ENCODE assay signal across 12 cellular contexts in the genomic region with DNA sequence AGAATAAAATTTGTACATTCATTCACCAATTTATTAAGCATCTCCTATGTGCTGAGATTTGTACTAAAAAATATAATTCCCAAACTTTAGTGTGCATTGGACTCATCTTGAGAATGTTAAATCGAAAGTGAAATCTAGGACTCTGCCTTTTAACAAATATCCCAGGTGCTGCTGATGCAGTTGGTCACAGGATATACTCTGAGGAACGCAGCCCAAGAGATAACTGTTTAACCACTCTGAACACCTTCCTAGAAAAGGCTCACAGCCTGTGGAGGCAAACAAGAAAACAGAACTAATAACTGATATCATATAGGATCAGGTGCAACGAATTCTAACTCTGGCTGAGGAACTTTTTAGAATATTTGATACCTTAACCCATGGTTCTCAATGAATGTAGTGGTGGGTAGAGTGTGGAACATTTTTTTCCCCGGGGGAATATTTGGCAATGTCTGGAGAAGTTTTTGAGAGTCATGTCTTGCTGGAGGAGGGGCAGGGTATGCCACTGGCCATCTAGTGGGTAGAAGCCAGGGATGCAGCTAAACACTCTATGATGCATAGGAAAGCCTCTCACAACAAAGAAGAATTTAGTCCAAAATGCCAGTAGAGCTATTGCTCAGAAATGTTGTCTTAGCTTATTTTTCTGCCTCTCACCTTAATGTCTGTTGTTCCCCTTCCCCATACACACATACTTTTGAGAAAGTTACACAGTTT.
DNase-seq lines count a peak whose midpoint lies in the region; ATAC-seq and TF ChIP-seq lines count a peak whose summit lies in the region.
"Had no signal": no experiment of that assay in that cellular context is flagged by ENCODE, and none has a peak within 500 bp of the region (broad histone marks: within the 10 kb centered on the region; RNA-seq: fewer than 3 reads in every experiment).

No MANE protein-coding gene starts in this region.

- H2AFZ ChIP-seq in MM.1S (ENCODE audit: low read length): no peak overlapping the region

- H3F3A ChIP-seq in MM.1S (ENCODE audit: insufficient read depth, low read length): peaks cover 6% of the 10 kb centered on the region; the same call in 1 of the 2 replicates

- peak overlapping the region; percentile 14; the same call in 1 of the 2 replicates for H3K27ac ChIP-seq in MM.1S (ENCODE audit: low read length)
- H3K27ac ChIP-seq: SJSA1 had no signal

- H3K36me3 ChIP-seq in MM.1S (replicated peaks; ENCODE audit: insufficient read depth, low read length): no peaks in the 10 kb centered on the region

- H3K4me3 ChIP-seq in MM.1S (ENCODE audit: low read length) (no peak overlapping the region), astrocyte of the spinal cord (ENCODE audit: low read depth, low read length) (no peak overlapping the region)
- H3K4me3 ChIP-seq: SJSA1 had no signal

- intact Hi-C loops in activated CD4-positive, alpha-beta T cell treated with anti-CD3 and anti-CD28 coated beads for 36 hours (cut with DNase I, micrococcal nuclease): no loop called here

- no peaks in the 10 kb centered on the region for H3K9me3 ChIP-seq in MM.1S (replicated peaks; ENCODE audit: insufficient read depth, low read length)
- H3K9me3 ChIP-seq: SJSA1 had no signal

- peaks cover 10% of the 10 kb centered on the region for H3K4me1 ChIP-seq in MM.1S (ENCODE audit: low read length)
- H3K4me1 ChIP-seq: SJSA1 had no signal

- H3K9me2 ChIP-seq in MM.1S (replicated peaks; ENCODE audit: insufficient read depth, low read length): no peaks in the 10 kb centered on the region

- ATAC-seq in activated CD4-positive, alpha-beta T cell treated with anti-CD3 and anti-CD28 coated beads for 36 hours: peak; percentile 47

- in situ Hi-C loops in astrocyte of the spinal cord (cut with HindIII; ENCODE audit: low sequenced_read_pairs): no loop called here

- no peak overlapping the region for H3K27ac Mint-ChIP-seq in activated CD4-positive, alpha-beta T cell treated with anti-CD3 and anti-CD28 coated beads for 36 hours
- H3K27ac Mint-ChIP-seq in progenitor cell of endocrine pancreas (peak overlapping the region; percentile 17), mesothelial cell of epicardium (no peak overlapping the region)
- H3K27ac Mint-ChIP-seq: nephron had no signal

- CTCF ChIA-PET in activated CD4-positive, alpha-beta T cell treated with anti-CD3 and anti-CD28 coated beads for 36 hours (lab: Charles Lee): interaction anchor here (0.6 to 0.7 kb wide), 2 partner anchors 12 to 1321 kb away, joined by 3 read pairs; no protein-coding TSS in a partner anchor

- no peak overlapping the region for H3K9ac ChIP-seq in MM.1S (ENCODE audit: low read length)

- H3K79me2 ChIP-seq in MM.1S (ENCODE audit: low read length): no peaks in the 10 kb centered on the region

- H3K9me3 Mint-ChIP-seq in activated CD4-positive, alpha-beta T cell treated with anti-CD3 and anti-CD28 coated beads for 36 hours (ENCODE audit: low read depth): no peaks in the 10 kb centered on the region
- H3K9me3 Mint-ChIP-seq in progenitor cell of endocrine pancreas (ENCODE audit: low read depth): peaks cover 10% of the 10 kb centered on the region
- peaks cover 9% of the 10 kb centered on the region for H3K9me3 Mint-ChIP-seq in mesothelial cell of epicardium

- no peaks in the 10 kb centered on the region for H3K27me3 ChIP-seq in MM.1S (replicated peaks; ENCODE audit: insufficient read depth, low read length)
- H3K27me3 ChIP-seq: SJSA1 had no signal

- POLR2A ChIA-PET in activated CD4-positive, alpha-beta T cell treated with anti-CD3 and anti-CD28 coated beads for 36 hours (lab: Charles Lee): no interaction called here

- peak; percentile 24 for TF ChIP-seq CTCF in MM.1S (IDR thresholded peaks at IDR 0.05; ENCODE audit: low read length)
- TF ChIP-seq CTCF in astrocyte of the spinal cord (IDR thresholded peaks at IDR 0.05; ENCODE audit: low read depth, low read length): peak; percentile 20
- no peak for TF ChIP-seq CTCF in progenitor cell of endocrine pancreas (IDR thresholded peaks at IDR 0.05; ENCODE audit: unreplicated experiment)
- no peak for TF ChIP-seq CTCF in mesothelial cell of epicardium (IDR thresholded peaks at IDR 0.05; ENCODE audit: unreplicated experiment)

- peaks cover 12% of the 10 kb centered on the region for H3K36me3 Mint-ChIP-seq in activated CD4-positive, alpha-beta T cell treated with anti-CD3 and anti-CD28 coated beads for 36 hours (ENCODE audit: low read depth)
- H3K36me3 Mint-ChIP-seq in progenitor cell of endocrine pancreas (ENCODE audit: insufficient read depth) (peaks cover 12% of the 10 kb centered on the region), mesothelial cell of epicardium (peaks cover 14% of the 10 kb centered on the region)

- peaks cover 23% of the 10 kb centered on the region for H3K4me1 Mint-ChIP-seq in activated CD4-positive, alpha-beta T cell treated with anti-CD3 and anti-CD28 coated beads for 36 hours
- H3K4me1 Mint-ChIP-seq in progenitor cell of endocrine pancreas (ENCODE audit: low read depth): peaks cover 7% of the 10 kb centered on the region
- H3K4me1 Mint-ChIP-seq in mesothelial cell of epicardium: no peaks in the 10 kb centered on the region
- H3K4me1 Mint-ChIP-seq: nephron had no signal

- no peaks in the 10 kb centered on the region for H4K20me1 ChIP-seq in MM.1S (ENCODE audit: insufficient read depth, low read length)

- peak overlapping the region; percentile 41 for H3K4me2 ChIP-seq in MM.1S (ENCODE audit: low read depth, low read length)

- no peak overlapping the region for H3K4me3 Mint-ChIP-seq in activated CD4-positive, alpha-beta T cell treated with anti-CD3 and anti-CD28 coated beads for 36 hours
- H3K4me3 Mint-ChIP-seq in progenitor cell of endocrine pancreas (ENCODE audit: low read depth): no peak overlapping the region
- H3K4me3 Mint-ChIP-seq in mesothelial cell of epicardium: no peak overlapping the region
- H3K4me3 Mint-ChIP-seq: nephron had no signal

- DNase-seq in activated CD4-positive, alpha-beta T cell treated with anti-CD3 and anti-CD28 coated beads for 36 hours: no peak
- DNase-seq in activated CD4-positive, alpha-beta T cell treated with anti-CD3 and anti-CD28 coated beads, Interleukin-2, amount 50 U/mL, for 48 hours: no peak
- peak; percentile 62 for DNase-seq in MM.1S
- no peak for DNase-seq in astrocyte of the spinal cord (ENCODE audit: low read depth, low spot score)
- no peak for DNase-seq in progenitor cell of endocrine pancreas (ENCODE audit: low spot score, unreplicated experiment)
- no peak for DNase-seq in mesothelial cell of epicardium (ENCODE audit: low spot score in 2 of 2, unreplicated experiment in 2 of 2)
- DNase-seq in NCI-H2196 (lab: John Stamatoyannopoulos, UW; ENCODE audit: unreplicated experiment): no peak
- no peak for DNase-seq in NCI-H146 treated with DMSO at 0.1 percent for 48 hours (lab: John Stamatoyannopoulos, UW; ENCODE audit: unreplicated experiment)
- DNase-seq: activated effector memory CD4-positive, alpha-beta T cell treated with Interleukin-2 at 50 U/mL for 16 hours; foreskin melanocyte had no signal

- no peaks in the 10 kb centered on the region for H3K27me3 Mint-ChIP-seq in activated CD4-positive, alpha-beta T cell treated with anti-CD3 and anti-CD28 coated beads for 36 hours
- H3K27me3 Mint-ChIP-seq in progenitor cell of endocrine pancreas (no peaks in the 10 kb centered on the region), mesothelial cell of epicardium (ENCODE audit: low read depth) (no peaks in the 10 kb centered on the region)

Comparison
In these comparisons a context has a peak if more than half of its experiments do, and no peak if none do; other contexts are left out.
1. CTCF ChIP-seq: peak in MM.1S (single experiment) and astrocyte of the spinal cord (single experiment); none in progenitor cell of endocrine pancreas (single experiment) and mesothelial cell of epicardium (single experiment).